In genomic region chr14:58151701-58152568, GRCh38 we compare ENCODE assay signal across 1 cellular context.
TF ChIP-seq lines count a peak whose summit lies in the region.

A gene with protein sequence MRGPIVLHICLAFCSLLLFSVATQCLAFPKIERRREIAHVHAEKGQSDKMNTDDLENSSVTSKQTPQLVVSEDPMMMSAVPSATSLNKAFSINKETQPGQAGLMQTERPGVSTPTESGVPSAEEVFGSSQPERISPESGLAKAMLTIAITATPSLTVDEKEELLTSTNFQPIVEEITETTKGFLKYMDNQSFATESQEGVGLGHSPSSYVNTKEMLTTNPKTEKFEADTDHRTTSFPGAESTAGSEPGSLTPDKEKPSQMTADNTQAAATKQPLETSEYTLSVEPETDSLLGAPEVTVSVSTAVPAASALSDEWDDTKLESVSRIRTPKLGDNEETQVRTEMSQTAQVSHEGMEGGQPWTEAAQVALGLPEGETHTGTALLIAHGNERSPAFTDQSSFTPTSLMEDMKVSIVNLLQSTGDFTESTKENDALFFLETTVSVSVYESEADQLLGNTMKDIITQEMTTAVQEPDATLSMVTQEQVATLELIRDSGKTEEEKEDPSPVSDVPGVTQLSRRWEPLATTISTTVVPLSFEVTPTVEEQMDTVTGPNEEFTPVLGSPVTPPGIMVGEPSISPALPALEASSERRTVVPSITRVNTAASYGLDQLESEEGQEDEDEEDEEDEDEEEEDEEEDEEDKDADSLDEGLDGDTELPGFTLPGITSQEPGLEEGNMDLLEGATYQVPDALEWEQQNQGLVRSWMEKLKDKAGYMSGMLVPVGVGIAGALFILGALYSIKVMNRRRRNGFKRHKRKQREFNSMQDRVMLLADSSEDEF (minus strand): TSS chr14:58152213. CDS start chr14:58139358, 12,855 bp downstream.

TF ChIP-seq in HepG2, 621 proteins besides CTCF, POLR2A, EP300 and RAD21 (continued from another document and continues in another):
- no peak for TF ChIP-seq THRA (CRISPR knock-in tag; IDR thresholded peaks at IDR 0.05; ENCODE audit: borderline replicate concordance)
- TF ChIP-seq TCF7 (IDR thresholded peaks at IDR 0.05; ENCODE audit: low read depth) = no peak
- TF ChIP-seq CERS6 (CRISPR knock-in tag; IDR thresholded peaks at IDR 0.05) = no peak
- no peak for TF ChIP-seq ZNF496 (CRISPR knock-in tag; IDR thresholded peaks at IDR 0.05; ENCODE audit: insufficient replicate concordance)
- no peak for TF ChIP-seq KDM3A (CRISPR knock-in tag; IDR thresholded peaks at IDR 0.05; ENCODE audit: low read depth)
- TF ChIP-seq CEBPG (CRISPR knock-in tag; IDR thresholded peaks at IDR 0.05) = no peak
- TF ChIP-seq, protein P1, sequence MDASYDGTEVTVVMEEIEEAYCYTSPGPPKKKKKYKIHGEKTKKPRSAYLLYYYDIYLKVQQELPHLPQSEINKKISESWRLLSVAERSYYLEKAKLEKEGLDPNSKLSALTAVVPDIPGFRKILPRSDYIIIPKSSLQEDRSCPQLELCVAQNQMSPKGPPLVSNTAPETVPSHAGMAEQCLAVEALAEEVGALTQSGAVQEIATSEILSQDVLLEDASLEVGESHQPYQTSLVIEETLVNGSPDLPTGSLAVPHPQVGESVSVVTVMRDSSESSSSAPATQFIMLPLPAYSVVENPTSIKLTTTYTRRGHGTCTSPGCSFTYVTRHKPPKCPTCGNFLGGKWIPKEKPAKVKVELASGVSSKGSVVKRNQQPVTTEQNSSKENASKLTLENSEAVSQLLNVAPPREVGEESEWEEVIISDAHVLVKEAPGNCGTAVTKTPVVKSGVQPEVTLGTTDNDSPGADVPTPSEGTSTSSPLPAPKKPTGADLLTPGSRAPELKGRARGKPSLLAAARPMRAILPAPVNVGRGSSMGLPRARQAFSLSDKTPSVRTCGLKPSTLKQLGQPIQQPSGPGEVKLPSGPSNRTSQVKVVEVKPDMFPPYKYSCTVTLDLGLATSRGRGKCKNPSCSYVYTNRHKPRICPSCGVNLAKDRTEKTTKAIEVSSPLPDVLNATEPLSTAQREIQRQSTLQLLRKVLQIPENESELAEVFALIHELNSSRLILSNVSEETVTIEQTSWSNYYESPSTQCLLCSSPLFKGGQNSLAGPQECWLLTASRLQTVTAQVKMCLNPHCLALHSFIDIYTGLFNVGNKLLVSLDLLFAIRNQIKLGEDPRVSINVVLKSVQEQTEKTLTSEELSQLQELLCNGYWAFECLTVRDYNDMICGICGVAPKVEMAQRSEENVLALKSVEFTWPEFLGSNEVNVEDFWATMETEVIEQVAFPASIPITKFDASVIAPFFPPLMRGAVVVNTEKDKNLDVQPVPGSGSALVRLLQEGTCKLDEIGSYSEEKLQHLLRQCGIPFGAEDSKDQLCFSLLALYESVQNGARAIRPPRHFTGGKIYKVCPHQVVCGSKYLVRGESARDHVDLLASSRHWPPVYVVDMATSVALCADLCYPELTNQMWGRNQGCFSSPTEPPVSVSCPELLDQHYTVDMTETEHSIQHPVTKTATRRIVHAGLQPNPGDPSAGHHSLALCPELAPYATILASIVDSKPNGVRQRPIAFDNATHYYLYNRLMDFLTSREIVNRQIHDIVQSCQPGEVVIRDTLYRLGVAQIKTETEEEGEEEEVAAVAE (CRISPR knock-in tag; IDR thresholded peaks at IDR 0.05; ENCODE audit: borderline replicate concordance) = no peak
- 0 out of 2 replicates have a peak, but pooled peaks have one; percentile 34 for TF ChIP-seq SPEN (CRISPR knock-in tag; IDR thresholded peaks at IDR 0.05; ENCODE audit: low read depth)
- TF ChIP-seq ZFP41 (CRISPR knock-in tag; IDR thresholded peaks at IDR 0.05; ENCODE audit: borderline replicate concordance) = no peak
- TF ChIP-seq, protein P2, sequence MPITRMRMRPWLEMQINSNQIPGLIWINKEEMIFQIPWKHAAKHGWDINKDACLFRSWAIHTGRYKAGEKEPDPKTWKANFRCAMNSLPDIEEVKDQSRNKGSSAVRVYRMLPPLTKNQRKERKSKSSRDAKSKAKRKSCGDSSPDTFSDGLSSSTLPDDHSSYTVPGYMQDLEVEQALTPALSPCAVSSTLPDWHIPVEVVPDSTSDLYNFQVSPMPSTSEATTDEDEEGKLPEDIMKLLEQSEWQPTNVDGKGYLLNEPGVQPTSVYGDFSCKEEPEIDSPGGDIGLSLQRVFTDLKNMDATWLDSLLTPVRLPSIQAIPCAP (CRISPR knock-in tag; IDR thresholded peaks at IDR 0.05; ENCODE audit: low read depth) = no peak
- TF ChIP-seq ZNF430 (CRISPR knock-in tag; IDR thresholded peaks at IDR 0.05) = no peak
- no peak for TF ChIP-seq ZNF274 (CRISPR knock-in tag; IDR thresholded peaks at IDR 0.05)
- TF ChIP-seq, protein P3, sequence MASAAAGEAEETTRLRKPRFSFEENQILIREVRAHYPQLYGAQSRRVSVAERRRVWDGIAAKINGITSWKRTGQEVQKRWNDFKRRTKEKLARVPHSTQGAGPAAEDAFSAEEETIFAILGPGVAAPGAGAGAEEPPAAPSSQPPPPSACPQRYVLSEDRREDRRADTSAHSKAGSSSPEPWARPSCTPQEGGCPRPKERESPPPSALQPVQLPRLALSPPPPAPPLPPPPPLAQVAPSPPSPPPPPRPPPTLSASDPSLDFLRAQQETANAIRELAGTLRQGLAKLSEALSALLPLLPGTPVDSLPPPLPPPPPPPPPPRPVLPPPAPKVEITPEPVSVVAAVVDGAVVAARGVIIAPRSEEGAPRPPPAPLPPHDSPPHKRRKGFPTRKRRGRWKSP (CRISPR knock-in tag; IDR thresholded peaks at IDR 0.05) = peak; percentile 87
- TF ChIP-seq, protein P4, sequence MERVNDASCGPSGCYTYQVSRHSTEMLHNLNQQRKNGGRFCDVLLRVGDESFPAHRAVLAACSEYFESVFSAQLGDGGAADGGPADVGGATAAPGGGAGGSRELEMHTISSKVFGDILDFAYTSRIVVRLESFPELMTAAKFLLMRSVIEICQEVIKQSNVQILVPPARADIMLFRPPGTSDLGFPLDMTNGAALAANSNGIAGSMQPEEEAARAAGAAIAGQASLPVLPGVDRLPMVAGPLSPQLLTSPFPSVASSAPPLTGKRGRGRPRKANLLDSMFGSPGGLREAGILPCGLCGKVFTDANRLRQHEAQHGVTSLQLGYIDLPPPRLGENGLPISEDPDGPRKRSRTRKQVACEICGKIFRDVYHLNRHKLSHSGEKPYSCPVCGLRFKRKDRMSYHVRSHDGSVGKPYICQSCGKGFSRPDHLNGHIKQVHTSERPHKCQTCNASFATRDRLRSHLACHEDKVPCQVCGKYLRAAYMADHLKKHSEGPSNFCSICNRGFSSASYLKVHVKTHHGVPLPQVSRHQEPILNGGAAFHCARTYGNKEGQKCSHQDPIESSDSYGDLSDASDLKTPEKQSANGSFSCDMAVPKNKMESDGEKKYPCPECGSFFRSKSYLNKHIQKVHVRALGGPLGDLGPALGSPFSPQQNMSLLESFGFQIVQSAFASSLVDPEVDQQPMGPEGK (CRISPR knock-in tag; IDR thresholded peaks at IDR 0.05) = 0 out of 2 replicates have a peak, but pooled peaks have one; percentile 16
- no peak for TF ChIP-seq DPF2 (CRISPR knock-in tag; IDR thresholded peaks at IDR 0.05; ENCODE audit: borderline replicate concordance, low read depth)
- TF ChIP-seq ZSCAN30 (CRISPR knock-in tag; IDR thresholded peaks at IDR 0.05) = no peak
- no peak for TF ChIP-seq BORCS8-MEF2B (CRISPR knock-in tag; IDR thresholded peaks at IDR 0.05)
- 0 out of 2 replicates have a peak, but pooled peaks have one; percentile 32 for TF ChIP-seq SAP130 (CRISPR knock-in tag; IDR thresholded peaks at IDR 0.05; ENCODE audit: low read depth)
- TF ChIP-seq EZH2 (conservative IDR thresholded peaks at IDR 0.05; ENCODE audit: low read depth, low read length) = peak; percentile 76
- no peak for TF ChIP-seq FLYWCH1 (CRISPR knock-in tag; IDR thresholded peaks at IDR 0.05)
- no peak for TF ChIP-seq NCOA1 (CRISPR knock-in tag; IDR thresholded peaks at IDR 0.05)
- TF ChIP-seq ZFY (CRISPR knock-in tag; IDR thresholded peaks at IDR 0.05) = peak; percentile 52
- TF ChIP-seq ZMYM2 (CRISPR knock-in tag; IDR thresholded peaks at IDR 0.05) = no peak
- TF ChIP-seq HOXD1 (CRISPR knock-in tag; IDR thresholded peaks at IDR 0.05) = no peak
- no peak for TF ChIP-seq CCAR2 (optimal IDR thresholded peaks at IDR 0.05; ENCODE audit: low read depth, low read length)
- TF ChIP-seq GABPB1 (CRISPR knock-in tag; IDR thresholded peaks at IDR 0.05) = peak; percentile 16; the same call in 1 of the 2 replicates
- TF ChIP-seq ELF4 (CRISPR knock-in tag; IDR thresholded peaks at IDR 0.05; ENCODE audit: borderline replicate concordance) = no peak
- TF ChIP-seq, protein P5, sequence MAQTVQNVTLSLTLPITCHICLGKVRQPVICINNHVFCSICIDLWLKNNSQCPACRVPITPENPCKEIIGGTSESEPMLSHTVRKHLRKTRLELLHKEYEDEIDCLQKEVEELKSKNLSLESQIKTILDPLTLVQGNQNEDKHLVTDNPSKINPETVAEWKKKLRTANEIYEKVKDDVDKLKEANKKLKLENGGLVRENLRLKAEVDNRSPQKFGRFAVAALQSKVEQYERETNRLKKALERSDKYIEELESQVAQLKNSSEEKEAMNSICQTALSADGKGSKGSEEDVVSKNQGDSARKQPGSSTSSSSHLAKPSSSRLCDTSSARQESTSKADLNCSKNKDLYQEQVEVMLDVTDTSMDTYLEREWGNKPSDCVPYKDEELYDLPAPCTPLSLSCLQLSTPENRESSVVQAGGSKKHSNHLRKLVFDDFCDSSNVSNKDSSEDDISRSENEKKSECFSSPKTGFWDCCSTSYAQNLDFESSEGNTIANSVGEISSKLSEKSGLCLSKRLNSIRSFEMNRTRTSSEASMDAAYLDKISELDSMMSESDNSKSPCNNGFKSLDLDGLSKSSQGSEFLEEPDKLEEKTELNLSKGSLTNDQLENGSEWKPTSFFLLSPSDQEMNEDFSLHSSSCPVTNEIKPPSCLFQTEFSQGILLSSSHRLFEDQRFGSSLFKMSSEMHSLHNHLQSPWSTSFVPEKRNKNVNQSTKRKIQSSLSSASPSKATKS (CRISPR knock-in tag; IDR thresholded peaks at IDR 0.05) = no peak
- TF ChIP-seq, protein P6, sequence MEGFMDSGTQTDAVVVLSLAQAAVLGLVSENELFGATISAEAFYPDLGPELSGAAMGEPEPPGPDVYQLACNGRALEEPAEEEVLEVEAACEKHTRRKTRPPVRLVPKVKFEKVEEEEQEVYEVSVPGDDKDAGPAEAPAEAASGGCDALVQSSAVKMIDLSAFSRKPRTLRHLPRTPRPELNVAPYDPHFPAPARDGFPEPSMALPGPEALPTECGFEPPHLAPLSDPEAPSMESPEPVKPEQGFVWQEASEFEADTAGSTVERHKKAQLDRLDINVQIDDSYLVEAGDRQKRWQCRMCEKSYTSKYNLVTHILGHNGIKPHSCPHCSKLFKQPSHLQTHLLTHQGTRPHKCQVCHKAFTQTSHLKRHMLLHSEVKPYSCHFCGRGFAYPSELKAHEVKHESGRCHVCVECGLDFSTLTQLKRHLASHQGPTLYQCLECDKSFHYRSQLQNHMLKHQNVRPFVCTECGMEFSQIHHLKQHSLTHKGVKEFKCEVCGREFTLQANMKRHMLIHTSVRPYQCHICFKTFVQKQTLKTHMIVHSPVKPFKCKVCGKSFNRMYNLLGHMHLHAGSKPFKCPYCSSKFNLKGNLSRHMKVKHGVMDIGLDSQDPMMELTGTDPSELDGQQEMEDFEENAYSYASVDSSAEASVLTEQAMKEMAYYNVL (CRISPR knock-in tag; IDR thresholded peaks at IDR 0.05; ENCODE audit: borderline replicate concordance) = no peak
- no peak for TF ChIP-seq FOXO4 (CRISPR knock-in tag; conservative IDR thresholded peaks at IDR 0.05)
- TF ChIP-seq ZNF234 (CRISPR knock-in tag; conservative IDR thresholded peaks at IDR 0.05) = no peak
- TF ChIP-seq ZBTB26 (CRISPR knock-in tag; IDR thresholded peaks at IDR 0.05; ENCODE audit: borderline replicate concordance) = no peak
- TF ChIP-seq ZNF777 (CRISPR knock-in tag; IDR thresholded peaks at IDR 0.05) = peak; percentile 67
